ENCODE assay signal across 13 cellular contexts in the genomic region with DNA sequence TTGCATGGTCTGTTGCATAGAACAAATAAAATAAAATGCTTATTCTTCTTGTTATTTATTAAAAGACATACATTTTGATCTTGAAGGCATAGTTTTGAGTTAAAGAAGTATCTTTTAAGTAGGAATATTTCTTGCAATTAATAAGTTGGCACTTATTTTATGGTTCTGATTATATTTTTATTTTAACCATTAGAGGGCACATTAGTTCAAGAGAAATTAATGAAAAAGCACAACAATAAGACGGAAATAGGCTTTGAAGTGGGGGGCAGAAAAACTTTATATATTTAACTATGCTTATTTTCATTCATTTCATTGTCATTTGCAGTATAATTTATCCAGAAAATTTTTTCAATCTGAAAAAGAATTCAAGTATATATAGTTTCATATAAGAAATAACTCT.
"Had no signal": no experiment of that assay in that cellular context is flagged by ENCODE, and none has a peak within 500 bp of the region (broad histone marks: within the 10 kb centered on the region; RNA-seq: fewer than 3 reads in every experiment).

No MANE protein-coding gene starts in this region.

- H3K36me3 Mint-ChIP-seq: stimulated activated memory B cell treated with anti-CD40 and anti-IgM and Interleukin-4, amounts not matched to agents 10 μg/mL and 1 μg/mL and 100 μg/mL, for 72 hours had no signal

- H3K9ac ChIP-seq: parathyroid adenoma had no signal

- H3K4me3 Mint-ChIP-seq: activated naive CD4-positive, alpha-beta T cell treated with anti-CD3 and anti-CD28 coated beads for 36 hours; naive thymus-derived CD8-positive, alpha-beta T cell; stimulated activated memory B cell treated with anti-CD40 and anti-IgM and Interleukin-4, amounts not matched to agents 10 μg/mL and 1 μg/mL and 100 μg/mL, for 72 hours had no signal

- H3K4me3 ChIP-seq: cardiac muscle cell, esophagus muscularis mucosa had no signal

- DNase-seq: activated CD4-positive, alpha-beta T cell treated with anti-CD3 and anti-CD28 coated beads for 1 hour; activated CD4-positive, alpha-beta T cell treated with anti-CD3 and anti-CD28 coated beads, Interleukin-2, amount 50 U/mL, for 4 hours; activated naive CD4-positive, alpha-beta T cell treated with anti-CD3 and anti-CD28 coated beads for 36 hours; mesenchymal stem cell; naive thymus-derived CD8-positive, alpha-beta T cell; retina; stimulated activated CD4-positive, alpha-beta T cell treated with anti-CD3 and anti-CD28 coated beads, Interleukin-2, amount 100 ng/mL, for 48 hours; T1000 had no signal

- ATAC-seq: naive thymus-derived CD8-positive, alpha-beta T cell; stimulated activated memory B cell treated with anti-CD40 and anti-IgM and Interleukin-4, amounts not matched to agents 10 μg/mL and 1 μg/mL and 100 μg/mL, for 72 hours had no signal

- H3K27ac Mint-ChIP-seq: activated naive CD4-positive, alpha-beta T cell treated with anti-CD3 and anti-CD28 coated beads for 36 hours; activated T-helper 2 cell treated with anti-CD3 and anti-CD28 coated beads, Interferon-gamma antibody, Interleukin-2, Interleukin-4, amounts not matched to agents 10 μg/mL and 5 μg/mL and 100 μg/mL, durations not matched to agents 14 hours and 24 hours and 36 hours; naive thymus-derived CD8-positive, alpha-beta T cell; stimulated activated memory B cell treated with anti-CD40 and anti-IgM and Interleukin-4, amounts not matched to agents 10 μg/mL and 1 μg/mL and 100 μg/mL, for 72 hours had no signal

- H3K79me2 ChIP-seq: parathyroid adenoma had no signal

- H3K27me3 ChIP-seq: cardiac muscle cell, esophagus muscularis mucosa had no signal

- H3K27ac ChIP-seq: cardiac muscle cell, esophagus muscularis mucosa, parathyroid adenoma had no signal

- H3K36me3 ChIP-seq: cardiac muscle cell, esophagus muscularis mucosa had no signal

- H3K9me3 ChIP-seq: esophagus muscularis mucosa had no signal

- H3K4me1 Mint-ChIP-seq: naive thymus-derived CD8-positive, alpha-beta T cell; stimulated activated memory B cell treated with anti-CD40 and anti-IgM and Interleukin-4, amounts not matched to agents 10 μg/mL and 1 μg/mL and 100 μg/mL, for 72 hours had no signal

- H2AFZ ChIP-seq: parathyroid adenoma had no signal

- H3K9me3 Mint-ChIP-seq: activated T-helper 2 cell treated with anti-CD3 and anti-CD28 coated beads, Interferon-gamma antibody, Interleukin-2, Interleukin-4, amounts not matched to agents 10 μg/mL and 5 μg/mL and 100 μg/mL, durations not matched to agents 14 hours and 24 hours and 36 hours had no signal

- H3K4me1 ChIP-seq: esophagus muscularis mucosa, parathyroid adenoma had no signal
